Comparison of ENCODE assay signal across 3 cellular contexts in genomic region chr15:73056460-73056859, GRCh38.
TF ChIP-seq lines count a peak whose summit lies in the region.

No MANE protein-coding gene starts in this region.

TF ChIP-seq in SK-N-SH treated with all-trans-retinoic acid at 6 μM for 48 hours, 23 proteins besides CTCF, POLR2A, EP300 and RAD21 (continued from another document):
- TF ChIP-seq TSHZ2 (CRISPR knock-in tag; IDR thresholded peaks at IDR 0.05) (no peak), ZNF70 (CRISPR knock-in tag; IDR thresholded peaks at IDR 0.05) (0 out of 2 replicates have a peak, but pooled peaks have one; percentile 23), ZFP30 (CRISPR knock-in tag; IDR thresholded peaks at IDR 0.05) (no peak), GLIS3 (CRISPR knock-in tag; IDR thresholded peaks at IDR 0.05) (no peak)

TF ChIP-seq in SK-N-SH, 30 proteins besides CTCF, POLR2A, EP300 and RAD21 (continued from another document):
- TF ChIP-seq TAF1 (IDR thresholded peaks at IDR 0.05; ENCODE audit: borderline replicate concordance, low read depth, low read length) (no peak), FOXM1 (IDR thresholded peaks at IDR 0.05; ENCODE audit: low read depth) (no peak)

TF ChIP-seq in neural cell, 6 proteins besides CTCF, POLR2A, EP300 and RAD21 (continued from another document):
- TF ChIP-seq, protein P1, sequence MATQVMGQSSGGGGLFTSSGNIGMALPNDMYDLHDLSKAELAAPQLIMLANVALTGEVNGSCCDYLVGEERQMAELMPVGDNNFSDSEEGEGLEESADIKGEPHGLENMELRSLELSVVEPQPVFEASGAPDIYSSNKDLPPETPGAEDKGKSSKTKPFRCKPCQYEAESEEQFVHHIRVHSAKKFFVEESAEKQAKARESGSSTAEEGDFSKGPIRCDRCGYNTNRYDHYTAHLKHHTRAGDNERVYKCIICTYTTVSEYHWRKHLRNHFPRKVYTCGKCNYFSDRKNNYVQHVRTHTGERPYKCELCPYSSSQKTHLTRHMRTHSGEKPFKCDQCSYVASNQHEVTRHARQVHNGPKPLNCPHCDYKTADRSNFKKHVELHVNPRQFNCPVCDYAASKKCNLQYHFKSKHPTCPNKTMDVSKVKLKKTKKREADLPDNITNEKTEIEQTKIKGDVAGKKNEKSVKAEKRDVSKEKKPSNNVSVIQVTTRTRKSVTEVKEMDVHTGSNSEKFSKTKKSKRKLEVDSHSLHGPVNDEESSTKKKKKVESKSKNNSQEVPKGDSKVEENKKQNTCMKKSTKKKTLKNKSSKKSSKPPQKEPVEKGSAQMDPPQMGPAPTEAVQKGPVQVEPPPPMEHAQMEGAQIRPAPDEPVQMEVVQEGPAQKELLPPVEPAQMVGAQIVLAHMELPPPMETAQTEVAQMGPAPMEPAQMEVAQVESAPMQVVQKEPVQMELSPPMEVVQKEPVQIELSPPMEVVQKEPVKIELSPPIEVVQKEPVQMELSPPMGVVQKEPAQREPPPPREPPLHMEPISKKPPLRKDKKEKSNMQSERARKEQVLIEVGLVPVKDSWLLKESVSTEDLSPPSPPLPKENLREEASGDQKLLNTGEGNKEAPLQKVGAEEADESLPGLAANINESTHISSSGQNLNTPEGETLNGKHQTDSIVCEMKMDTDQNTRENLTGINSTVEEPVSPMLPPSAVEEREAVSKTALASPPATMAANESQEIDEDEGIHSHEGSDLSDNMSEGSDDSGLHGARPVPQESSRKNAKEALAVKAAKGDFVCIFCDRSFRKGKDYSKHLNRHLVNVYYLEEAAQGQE (IDR thresholded peaks at IDR 0.05; ENCODE audit: borderline replicate concordance), result no peak
